Comparison of ENCODE assay signal across 8 cellular contexts in genomic region chr7:93092757-93093370, GRCh38. TPM values are rescaled to one million over a fixed set of nuclear protein-coding genes. Genes with fewer than 3 reads are reported as not detected.
A peak's percentile ranks its signal among the peaks of the same experiment; 100 is the strongest.
DNase-seq lines count a peak whose midpoint lies in the region; ATAC-seq and TF ChIP-seq lines count a peak whose summit lies in the region.

No MANE protein-coding gene starts in this region.

- H3K4me3 ChIP-seq in liver (ENCODE audit: low read depth in 1 of 3, low read length in 3 of 3), result no peak overlapping the region
- no peak overlapping the region for H3K4me3 ChIP-seq in upper lobe of left lung
- no peak overlapping the region for H3K4me3 ChIP-seq in adrenal gland
- no peak overlapping the region for H3K4me3 ChIP-seq in lower leg skin (ENCODE audit: low read depth, poor library complexity, severe bottlenecking)

- H3K36me3 ChIP-seq in liver (ENCODE audit: control insufficient read depth in 4 of 4, insufficient read depth in 3 of 4, low read depth in 1 of 4, low read length in 3 of 4) (no peaks in the 10 kb centered on the region), upper lobe of left lung (no peaks in the 10 kb centered on the region), adrenal gland (replicated peaks in 1 of 2) (no peaks in the 10 kb centered on the region)

- TF ChIP-seq RAD21 in liver (IDR thresholded peaks at IDR 0.05), result peak; percentile 66

- H3K9me3 ChIP-seq in liver (ENCODE audit: control insufficient read depth in 4 of 4, low read length in 3 of 4) (peaks cover 0 to 2% (median 0%) of the 10 kb centered on the region in 4 donors), upper lobe of left lung (peaks cover 0 to 10% (median 2%) of the 10 kb centered on the region in 4 donors), adrenal gland (replicated peaks in 1 of 3) (no peaks in the 10 kb centered on the region)

- no peak overlapping the region for H3K4me3 Mint-ChIP-seq in activated naive CD4-positive, alpha-beta T cell treated with anti-CD3 and anti-CD28 coated beads, Interleukin-2, amount 10 ng/mL, durations not matched to agents 7 days and 5 days
- H3K4me3 Mint-ChIP-seq in activated naive CD4-positive, alpha-beta T cell treated with anti-CD3 and anti-CD28 coated beads for 36 hours, result no peak overlapping the region

- H3K27me3 ChIP-seq in liver (ENCODE audit: control insufficient read depth in 4 of 4, insufficient read depth in 4 of 4, low read length in 3 of 4), result peaks cover 0 to 2% (median 0%) of the 10 kb centered on the region in 4 donors
- H3K27me3 ChIP-seq in upper lobe of left lung, result no peaks in the 10 kb centered on the region
- no peaks in the 10 kb centered on the region for H3K27me3 ChIP-seq in adrenal gland

- peaks cover 11% of the 10 kb centered on the region for H3K27me3 Mint-ChIP-seq in activated naive CD4-positive, alpha-beta T cell treated with anti-CD3 and anti-CD28 coated beads, Interleukin-2, amount 10 ng/mL, durations not matched to agents 7 days and 5 days
- H3K27me3 Mint-ChIP-seq in activated naive CD4-positive, alpha-beta T cell treated with anti-CD3 and anti-CD28 coated beads for 36 hours (ENCODE audit: low read depth), result peaks cover 10% of the 10 kb centered on the region

- H3K9ac ChIP-seq in liver (ENCODE audit: low read depth in 1 of 2, low read length in 2 of 2), result no peak overlapping the region

- TF ChIP-seq CTCF in liver (IDR thresholded peaks at IDR 0.05; ENCODE audit: low read depth, low read length, missing input control) (peak; percentile 18), upper lobe of left lung (IDR thresholded peaks at IDR 0.05) (peak in 3 of 6 experiments; percentile 18 to 30 (median 21)), adrenal gland (IDR thresholded peaks at IDR 0.05) (peak in 2 of 6 experiments; percentile 12 to 23), lower leg skin (IDR thresholded peaks at IDR 0.05) (no peak)

- intact Hi-C loops in activated naive CD4-positive, alpha-beta T cell treated with anti-CD3 and anti-CD28 coated beads for 36 hours (cut with micrococcal nuclease), result loop anchor here (1.0 kb wide), 1 partner anchor 135 kb away; no protein-coding TSS in a partner anchor
- intact Hi-C loops in adrenal gland (cut with DNase I) (no loop called here), lower leg skin (cut with DNase I; ENCODE audit: low total_unique reads) (no loop called here)

- TF ChIP-seq POLR2A in upper lobe of left lung (IDR thresholded peaks at IDR 0.05), result no peak
- no peak for TF ChIP-seq POLR2A in adrenal gland (IDR thresholded peaks at IDR 0.05)
- no peak for TF ChIP-seq POLR2A in lower leg skin (IDR thresholded peaks at IDR 0.05)

- no peaks in the 10 kb centered on the region for H3K4me1 ChIP-seq in liver (ENCODE audit: control insufficient read depth in 4 of 4, insufficient read depth in 4 of 4, low read length in 3 of 4)
- no peaks in the 10 kb centered on the region for H3K4me1 ChIP-seq in upper lobe of left lung
- H3K4me1 ChIP-seq in adrenal gland (replicated peaks in 1 of 2), result no peaks in the 10 kb centered on the region

- no peaks in the 10 kb centered on the region for H3K4me1 Mint-ChIP-seq in activated naive CD4-positive, alpha-beta T cell treated with anti-CD3 and anti-CD28 coated beads, Interleukin-2, amount 10 ng/mL, durations not matched to agents 7 days and 5 days
- no peaks in the 10 kb centered on the region for H3K4me1 Mint-ChIP-seq in activated naive CD4-positive, alpha-beta T cell treated with anti-CD3 and anti-CD28 coated beads for 36 hours (ENCODE audit: low read depth)

- TF ChIP-seq EP300 in upper lobe of left lung (IDR thresholded peaks at IDR 0.05), result no peak

- H3K27ac ChIP-seq in liver (ENCODE audit: low read depth in 1 of 2, low read length in 2 of 2) (no peak overlapping the region), upper lobe of left lung (no peak overlapping the region), adrenal gland (no peak overlapping the region)

- H3K9me3 Mint-ChIP-seq in activated naive CD4-positive, alpha-beta T cell treated with anti-CD3 and anti-CD28 coated beads, Interleukin-2, amount 10 ng/mL, durations not matched to agents 7 days and 5 days, result peaks cover 8% of the 10 kb centered on the region
- H3K9me3 Mint-ChIP-seq in activated naive CD4-positive, alpha-beta T cell treated with anti-CD3 and anti-CD28 coated beads for 36 hours, result peaks cover 16% of the 10 kb centered on the region

- H3K27ac Mint-ChIP-seq in activated naive CD4-positive, alpha-beta T cell treated with anti-CD3 and anti-CD28 coated beads, Interleukin-2, amount 10 ng/mL, durations not matched to agents 7 days and 5 days, result no peak overlapping the region
- no peak overlapping the region for H3K27ac Mint-ChIP-seq in activated naive CD4-positive, alpha-beta T cell treated with anti-CD3 and anti-CD28 coated beads for 36 hours

- 66% methylated on average over 1 of the region's 1 CpG for WGBS in liver
- 55 to 57% methylated on average over 1 of the region's 1 CpG for WGBS in upper lobe of left lung, 2 donors
- WGBS in adrenal gland, 4 donors, result 67 to 89% (median 77%) methylated on average over 1 of the region's 1 CpG
- 88 to 89% methylated on average over 1 of the region's 1 CpG for WGBS in lower leg skin, 2 donors

- peak; percentile 77 for ATAC-seq in HG03139 (IDR thresholded peaks at IDR 0.05; ENCODE audit: unreplicated experiment)
- ATAC-seq in upper lobe of left lung (ENCODE audit: low FRiP score in 2 of 2), result no peak

- H3K36me3 Mint-ChIP-seq in activated naive CD4-positive, alpha-beta T cell treated with anti-CD3 and anti-CD28 coated beads, Interleukin-2, amount 10 ng/mL, durations not matched to agents 7 days and 5 days, result no peaks in the 10 kb centered on the region
- H3K36me3 Mint-ChIP-seq in activated naive CD4-positive, alpha-beta T cell treated with anti-CD3 and anti-CD28 coated beads for 36 hours (ENCODE audit: low read depth), result no peaks in the 10 kb centered on the region

- CTCF ChIA-PET in activated naive CD4-positive, alpha-beta T cell treated with anti-CD3 and anti-CD28 coated beads, Interleukin-2, amount 10 ng/mL, durations not matched to agents 7 days and 5 days (lab: Charles Lee), result interaction anchor here (0.7 to 1.9 kb wide), 2 partner anchors 135 to 623 kb away, joined by 3 to 20 read pairs; no protein-coding TSS in a partner anchor
- CTCF ChIA-PET in activated naive CD4-positive, alpha-beta T cell treated with anti-CD3 and anti-CD28 coated beads for 36 hours (lab: Charles Lee), result interaction anchor here (1.0 to 2.7 kb wide), 2 partner anchors 133 to 136 kb away, joined by 3 to 10 read pairs; no protein-coding TSS in a partner anchor

- peak; percentile 26 for DNase-seq in activated naive CD4-positive, alpha-beta T cell treated with anti-CD3 and anti-CD28 coated beads, Interleukin-2, amount 10 ng/mL, durations not matched to agents 7 days and 5 days
- no peak for DNase-seq in activated naive CD4-positive, alpha-beta T cell treated with anti-CD3 and anti-CD28 coated beads for 36 hours
- DNase-seq in SW480 (ENCODE audit: low spot score) (peak; percentile 26), upper lobe of left lung (no peak), adrenal gland (no peak), lower leg skin (ENCODE audit: low spot score in 2 of 2) (no peak)

TF ChIP-seq in liver, 16 proteins besides CTCF, POLR2A, EP300 and RAD21:
- TF ChIP-seq HNF4A (conservative IDR thresholded peaks at IDR 0.05) (no peak), JUND (IDR thresholded peaks at IDR 0.05) (no peak)

RNA-seq across cellular contexts. Expression of gene SAMD9, which starts 24.9 kb away (rescaled TPM):
- 1 to 10 TPM; 2.9 to 3.1 TPM for total RNA-seq in activated naive CD4-positive, alpha-beta T cell treated with anti-CD3 and anti-CD28 coated beads for 36 hours
- total RNA-seq in liver (10 to 100 TPM in 1 of 2 donors, 1 to 10 TPM in 1; 3.3 to 10.9 TPM), upper lobe of left lung (10 to 100 TPM in 5 of 6 donors, 1 to 10 TPM in 1; 5.3 to 19.1 (median 11.6) TPM), adrenal gland (10 to 100 TPM in 4 of 8 donors, 1 to 10 TPM in 4; 3.1 to 13.8 (median 9.2) TPM), lower leg skin (1 to 10 TPM; 1.4 to 4.7 (median 3.1) TPM)
- polyA plus RNA-seq in liver (1 to 10 TPM; 1.2 TPM), adrenal gland (10 to 100 TPM in 1 of 3 donors, 1 to 10 TPM in 2; 1.7 to 11.8 (median 2.9) TPM)

RNA-seq across cellular contexts. Expression of gene SAMD9L, which starts 55.3 kb away (rescaled TPM):
- 1 to 10 TPM; 7.3 to 8.2 TPM for total RNA-seq in activated naive CD4-positive, alpha-beta T cell treated with anti-CD3 and anti-CD28 coated beads for 36 hours
- total RNA-seq in liver, result 1 to 10 TPM; 4.2 to 5.2 TPM
- polyA plus RNA-seq in liver, result 1 to 10 TPM; 2.2 to 3.4 TPM
- 10 to 100 TPM; 20.7 to 50.6 (median 32.5) TPM for total RNA-seq in upper lobe of left lung
- total RNA-seq in adrenal gland, result 10 to 100 TPM in 5 of 8 donors, 1 to 10 TPM in 3; 4.5 to 28.0 (median 11.7) TPM
- polyA plus RNA-seq in adrenal gland, result 10 to 100 TPM in 1 of 3 donors, 1 to 10 TPM in 2; 4.9 to 12.6 (median 9.3) TPM
- 1 to 10 TPM in 3 of 4 donors, under 1 TPM in 1; 0.65 to 2.5 (median 1.5) TPM for total RNA-seq in lower leg skin

Comparison
In these comparisons a context has a peak if more than half of its experiments do, and no peak if none do; other contexts are left out.
1. DNase-seq: peak in activated naive CD4-positive, alpha-beta T cell treated with anti-CD3 and anti-CD28 coated beads, Interleukin-2, amount 10 ng/mL, durations not matched to agents 7 days and 5 days (single experiment) and SW480 (single experiment); none in activated naive CD4-positive, alpha-beta T cell treated with anti-CD3 and anti-CD28 coated beads for 36 hours (single experiment), upper lobe of left lung (0 of 2), adrenal gland (0 of 7) and lower leg skin (0 of 2).